30 cellular contexts compared by ENCODE assay signal in genomic region chr14:49428076-49428475, GRCh38.
"Had no signal": no experiment of that assay in that cellular context is flagged by ENCODE, and none has a peak within 500 bp of the region (broad histone marks: within the 10 kb centered on the region; RNA-seq: fewer than 3 reads in every experiment).

No MANE protein-coding gene starts in this region.

- DNase-seq: activated effector memory CD4-positive, alpha-beta T cell treated with anti-CD3 and anti-CD28 coated beads, Interleukin-2, amount 50 U/mL, for 16 hours; activated effector memory CD4-positive, alpha-beta T cell treated with Interleukin-2 at 50 U/mL for 16 hours; activated gamma-delta T cell; activated gamma-delta T cell treated with Interleukin-2 at 50 U/mL for 16 hours; activated naive CD4-positive, alpha-beta T cell; activated naive CD4-positive, alpha-beta T cell treated with anti-CD3 and anti-CD28 coated beads for 36 hours; activated naive CD4-positive, alpha-beta T cell treated with anti-CD3 and anti-CD28 coated beads, Interleukin-2, amount 10 ng/mL, durations not matched to agents 7 days and 5 days; activated naive CD4-positive, alpha-beta T cell treated with anti-CD3 and anti-CD28 coated beads, Interleukin-2, amount 50 U/mL, for 16 hours; activated naive CD4-positive, alpha-beta T cell treated with Interleukin-2 at 50 U/mL for 16 hours; activated naive CD8-positive, alpha-beta T cell treated with anti-CD3 and anti-CD28 coated beads for 36 hours; activated naive CD8-positive, alpha-beta T cell treated with anti-CD3 and anti-CD28 coated beads, Interleukin-2, amount 10 ng/mL, durations not matched to agents 7 days and 5 days; activated naive CD8-positive, alpha-beta T cell treated with anti-CD3 and anti-CD28 coated beads, Interleukin-2, amount 50 U/mL, for 24 hours; activated T-cell treated with anti-CD3 and anti-CD28 coated beads, Interleukin-2, amount 50 U/mL, for 1 hour; activated T-cell treated with anti-CD3 and anti-CD28 coated beads, Interleukin-2, amount 50 U/mL, for 24 hours; activated T-cell treated with anti-CD3 and anti-CD28 coated beads, Interleukin-2, amount 50 U/mL, for 4 hours; activated T-cell treated with anti-CD3 and anti-CD28 coated beads, Interleukin-2, amount 50 U/mL, for 48 hours; activated T-cell treated with anti-CD3 and anti-CD28 coated beads, Interleukin-2, amount 50 U/mL, for 72 hours; adrenal gland; amniotic stem cell; amygdala; anterior cingulate cortex; aorta; body of pancreas; brain microvascular endothelial cell; caudate nucleus; central memory CD4-positive, alpha-beta T cell; cerebellar nuclear complex had no signal

- H3K27ac ChIP-seq: adrenal gland, ascending aorta, body of pancreas, brain microvascular endothelial cell, breast epithelium, cardiac muscle cell had no signal

- H3K36me3 ChIP-seq: adrenal gland, ascending aorta, brain microvascular endothelial cell, breast epithelium, cardiac muscle cell had no signal

- H3K27me3 ChIP-seq: adrenal gland, ascending aorta, body of pancreas, brain microvascular endothelial cell, breast epithelium, cardiac muscle cell had no signal

- H3K4me3 ChIP-seq: adrenal gland, ascending aorta, body of pancreas, breast epithelium, cardiac muscle cell had no signal

- H3K4me1 ChIP-seq: adrenal gland, ascending aorta, body of pancreas, breast epithelium had no signal

- H3K9me3 ChIP-seq: adrenal gland, body of pancreas had no signal
